14 cellular contexts compared by ENCODE assay signal in the genomic region with DNA sequence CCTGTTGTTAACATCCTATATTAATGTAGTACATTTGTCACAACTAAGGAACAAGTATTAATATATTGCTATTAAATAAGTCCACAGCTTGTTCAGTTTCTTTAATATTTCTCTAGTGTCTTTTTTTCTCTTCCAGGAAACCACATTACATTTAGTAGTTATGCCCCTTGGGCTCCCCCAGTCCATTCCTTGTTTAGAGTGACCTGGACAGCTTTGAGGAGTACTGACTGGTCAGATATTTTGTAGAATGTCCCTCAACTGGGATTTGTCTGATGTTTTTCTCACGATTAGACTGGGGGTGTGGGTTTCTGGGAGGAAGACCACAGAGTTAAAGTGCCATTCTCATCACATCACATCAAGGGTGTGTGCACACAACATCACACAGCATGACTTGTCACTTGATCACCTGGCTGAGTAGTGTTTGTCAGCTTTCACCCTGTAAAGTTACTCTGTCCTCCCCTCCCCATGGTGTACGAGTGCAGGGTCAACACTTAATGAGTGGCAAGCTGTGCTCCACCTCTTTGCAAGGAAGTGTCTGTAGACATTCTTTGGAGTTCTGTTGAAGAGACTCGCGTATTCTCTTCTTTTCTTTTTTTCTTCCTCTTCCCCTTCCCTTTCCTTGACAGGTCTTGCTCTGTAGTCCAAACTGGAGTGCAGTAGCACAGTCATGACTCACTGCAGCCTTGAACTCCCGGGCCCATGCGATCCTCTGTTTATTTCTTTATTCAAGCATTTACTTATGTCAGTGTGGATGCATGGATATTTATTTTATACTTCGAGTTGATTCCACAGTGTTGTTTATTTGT. TPM values are rescaled to one million over a fixed set of nuclear protein-coding genes. Genes with fewer than 3 reads are reported as not detected.
A peak's percentile ranks its signal among the peaks of the same experiment; 100 is the strongest.
DNase-seq lines count a peak whose midpoint lies in the region; ATAC-seq and TF ChIP-seq lines count a peak whose summit lies in the region.
"Had no signal": no experiment of that assay in that cellular context is flagged by ENCODE, and none has a peak within 500 bp of the region (broad histone marks: within the 10 kb centered on the region; RNA-seq: fewer than 3 reads in every experiment).

No MANE protein-coding gene starts in this region.

- POLR2A ChIA-PET in PC-3 (lab: Charles Lee; ENCODE audit: unreplicated experiment): interaction anchor here (0.5 to 0.6 kb wide), 2 partner anchors 18 to 148 kb away, joined by 3 read pairs; no protein-coding TSS in a partner anchor

- no peak overlapping the region for H3K4me3 Mint-ChIP-seq in GM23338
- H3K4me3 Mint-ChIP-seq: activated CD8-positive, alpha-beta T cell treated with anti-CD3 and anti-CD28 coated beads, Interleukin-2, amount 10 ng/mL, durations not matched to agents 7 days and 5 days; activated naive CD4-positive, alpha-beta T cell treated with anti-CD3 and anti-CD28 coated beads for 36 hours; CD8-positive, alpha-beta T cell; natural killer cell had no signal

- BruUV-seq in PC-3 (replicated peaks; lab: Mats Ljungman, UMichigan): no TSS peak

- peaks cover 2% of the 10 kb centered on the region for H3K27me3 Mint-ChIP-seq in GM23338 (ENCODE audit: insufficient read depth, low read depth, poor library complexity)

- H3K4me3 ChIP-seq in GM23338 (no peak overlapping the region), PC-3 (ENCODE audit: low read length) (peak overlapping the region; percentile 18; the same call in 1 of the 2 replicates), neutrophil (ENCODE audit: low read depth in 1 of 2, low read length in 1 of 2) (no peak overlapping the region)
- H3K4me3 ChIP-seq: tibial artery had no signal

- CTCF ChIA-PET in PC-3 (lab: Charles Lee): no interaction called here

- H3K9me2 ChIP-seq in GM23338 (ENCODE audit: insufficient read depth): no peaks in the 10 kb centered on the region
- no peaks in the 10 kb centered on the region for H3K9me2 ChIP-seq in PC-3 (replicated peaks; ENCODE audit: low read length)

- H3K27me3 ChIP-seq in GM23338 (ENCODE audit: insufficient read depth): no peaks in the 10 kb centered on the region
- no peaks in the 10 kb centered on the region for H3K27me3 ChIP-seq in PC-3 (ENCODE audit: low read length)
- no peaks in the 10 kb centered on the region for H3K27me3 ChIP-seq in neutrophil
- H3K27me3 ChIP-seq: tibial artery had no signal

- H4K20me1 ChIP-seq in GM23338 (replicated peaks; ENCODE audit: insufficient read depth) (peaks cover 47% of the 10 kb centered on the region), PC-3 (ENCODE audit: low read length) (no peaks in the 10 kb centered on the region; the same call in 1 of the 2 replicates)

- H3K36me3 ChIP-seq in GM23338 (ENCODE audit: insufficient read depth): no peaks in the 10 kb centered on the region
- H3K36me3 ChIP-seq in PC-3 (ENCODE audit: low read depth, low read length): no peaks in the 10 kb centered on the region
- H3K36me3 ChIP-seq in neutrophil: no peaks in the 10 kb centered on the region
- H3K36me3 ChIP-seq: tibial artery had no signal

- intact Hi-C loops in PC-3 (cut with micrococcal nuclease): no loop called here

- peaks cover 9% of the 10 kb centered on the region for H3K4me1 ChIP-seq in GM23338 (ENCODE audit: insufficient read depth)
- H3K4me1 ChIP-seq in PC-3 (ENCODE audit: insufficient read depth, low read length): peaks cover 38% of the 10 kb centered on the region
- peaks cover 4 to 5% of the 10 kb centered on the region in 2 experiments for H3K4me1 ChIP-seq in neutrophil (ENCODE audit: control insufficient read depth in 1 of 2, insufficient read depth in 1 of 2, low read depth in 1 of 2, low read length in 1 of 2)

- no peaks in the 10 kb centered on the region; the same call in 2 of the 3 replicates for H3K9me3 Mint-ChIP-seq in GM23338
- H3K9me3 Mint-ChIP-seq: activated naive CD4-positive, alpha-beta T cell treated with anti-CD3 and anti-CD28 coated beads for 36 hours; CD8-positive, alpha-beta T cell; natural killer cell had no signal

- 0 out of 2 replicates have a peak overlapping the region, but pooled peaks have one; percentile 32 for H3K27ac ChIP-seq in GM23338 (ENCODE audit: low read depth)
- peak overlapping the region; percentile 56 for H3K27ac ChIP-seq in PC-3 (ENCODE audit: low read length)
- peak overlapping the region; percentile 52 for H3K27ac ChIP-seq in neutrophil
- H3K27ac ChIP-seq: tibial artery had no signal

- no peaks in the 10 kb centered on the region for H3K9me3 ChIP-seq in PC-3 (ENCODE audit: low read length)
- no peaks in the 10 kb centered on the region for H3K9me3 ChIP-seq in neutrophil
- H3K9me3 ChIP-seq: tibial artery had no signal

- peak overlapping the region; percentile 4; the same call in 1 of the 2 replicates for H3K27ac Mint-ChIP-seq in GM23338
- H3K27ac Mint-ChIP-seq: activated CD8-positive, alpha-beta T cell treated with anti-CD3 and anti-CD28 coated beads, Interleukin-2, amount 10 ng/mL, durations not matched to agents 7 days and 5 days; activated naive CD4-positive, alpha-beta T cell treated with anti-CD3 and anti-CD28 coated beads for 36 hours; CD8-positive, alpha-beta T cell; natural killer cell had no signal

- no peak for ATAC-seq in GM23338
- peak; percentile 61 for ATAC-seq in PC-3
- ATAC-seq in esophagus mucosa: peak; percentile 88
- ATAC-seq in GM18870 (IDR thresholded peaks at IDR 0.05; ENCODE audit: unreplicated experiment): no peak
- no peak for ATAC-seq in GM21528 (IDR thresholded peaks at IDR 0.05; ENCODE audit: low FRiP score, unreplicated experiment)
- ATAC-seq in omental fat pad (ENCODE audit: low FRiP score): no peak
- ATAC-seq: activated CD8-positive, alpha-beta T cell treated with anti-CD3 and anti-CD28 coated beads, Interleukin-2, amount 10 ng/mL, durations not matched to agents 7 days and 5 days; CD8-positive, alpha-beta T cell had no signal

- TF ChIP-seq CTCF in GM23338 (conservative IDR thresholded peaks at IDR 0.05; ENCODE audit: low read depth in 2 of 2) (no peak), PC-3 (conservative IDR thresholded peaks at IDR 0.05; ENCODE audit: low read depth, low read length) (no peak), neutrophil (IDR thresholded peaks at IDR 0.05) (no peak), omental fat pad (IDR thresholded peaks at IDR 0.05) (no peak)

- peaks cover 6% of the 10 kb centered on the region; the same call in 1 of the 3 replicates for H3K36me3 Mint-ChIP-seq in GM23338 (ENCODE audit: low read depth)
- H3K36me3 Mint-ChIP-seq: natural killer cell had no signal

- no peak overlapping the region for H3K9ac ChIP-seq in PC-3 (ENCODE audit: low read length)

- DNase-seq in GM23338 (ENCODE audit: low spot score) (no peak), PC-3 (peak; percentile 54), NK-92 (lab: John Stamatoyannopoulos, UW; ENCODE audit: unreplicated experiment) (no peak), omental fat pad (ENCODE audit: low spot score) (no peak)
- DNase-seq: activated CD8-positive, alpha-beta T cell treated with anti-CD3 and anti-CD28 coated beads, Interleukin-2, amount 10 ng/mL, durations not matched to agents 7 days and 5 days; activated naive CD4-positive, alpha-beta T cell treated with anti-CD3 and anti-CD28 coated beads for 36 hours; CD8-positive, alpha-beta T cell; MM.1S; natural killer cell; tibial artery had no signal

- H2AFZ ChIP-seq in GM23338: no peak overlapping the region
- H2AFZ ChIP-seq in PC-3 (ENCODE audit: low read length): no peak overlapping the region

- peaks cover 30% of the 10 kb centered on the region for H3K4me1 Mint-ChIP-seq in GM23338

- H3K4me2 ChIP-seq in GM23338: no peak overlapping the region
- H3K4me2 ChIP-seq in PC-3 (ENCODE audit: low read length): peak overlapping the region; percentile 58

- H3K79me2 ChIP-seq in GM23338 (replicated peaks; ENCODE audit: insufficient read depth) (peaks cover 99% of the 10 kb centered on the region), PC-3 (ENCODE audit: low read length) (peaks cover 86% of the 10 kb centered on the region)

- H3F3A ChIP-seq in GM23338 (replicated peaks; ENCODE audit: low read depth): no peaks in the 10 kb centered on the region
- H3F3A ChIP-seq in PC-3 (ENCODE audit: low read length, unreplicated experiment): no peaks in the 10 kb centered on the region

TF ChIP-seq in GM23338, 12 proteins besides CTCF, POLR2A, EP300 and RAD21 (continues in another document):
- TF ChIP-seq POLR2AphosphoS5 (IDR thresholded peaks at IDR 0.05; ENCODE audit: low read depth): no peak

RNA-seq across cellular contexts. Expression of a gene that starts 10.2 kb away (rescaled TPM):
- 26.8 and 30.8 TPM in 2 replicates for total RNA-seq in GM23338 (2014; rRNA removed; shearing (Covaris generic))
- polyA plus RNA-seq in GM23338 (2016; fragmentation: Nextera tagmentation; extraction: Ambion mirVana): 6.1 and 6.5 TPM in 2 replicates
- total RNA-seq in PC-3 (2014; rRNA removed) (9.0 and 16.0 TPM in 2 replicates), esophagus mucosa (17.5 TPM), omental fat pad (10 to 100 TPM; 11.0 to 15.8 (median 12.0) TPM)

Comparison
In these comparisons a context has a peak if more than half of its experiments do, and no peak if none do; other contexts are left out.
1. ATAC-seq: peak in PC-3 (single experiment) and esophagus mucosa (single experiment); none in GM23338 (single experiment), GM18870 (single experiment), GM21528 (single experiment) and omental fat pad (single experiment).
2. Peak in every context shown above with its lines, with median percentiles within 50 percentile points of each other: H3K27ac ChIP-seq.